ENCODE assay signal across 16 cellular contexts in the genomic region with DNA sequence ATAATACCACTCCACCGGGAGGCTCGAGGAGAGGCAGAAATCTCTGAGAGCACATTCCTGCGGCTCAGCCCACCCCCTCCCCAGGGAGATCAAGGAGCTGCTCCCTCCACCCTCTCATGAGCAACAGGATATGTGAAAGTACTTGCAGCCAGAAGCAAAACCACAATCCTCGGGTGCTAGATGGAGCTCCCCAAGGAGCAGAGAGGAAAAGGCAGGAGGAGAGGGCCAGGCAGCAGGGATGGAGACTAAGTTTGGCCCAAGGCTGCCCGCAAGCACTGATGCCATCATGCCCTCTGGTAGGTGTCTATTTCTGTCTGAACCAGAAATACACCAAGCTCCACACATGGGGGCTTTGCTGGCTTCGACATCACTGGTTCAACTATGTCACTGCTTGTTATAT. TPM values are rescaled to one million over a fixed set of nuclear protein-coding genes. Genes with fewer than 3 reads are reported as not detected.
DNase-seq lines count a peak whose midpoint lies in the region; ATAC-seq and TF ChIP-seq lines count a peak whose summit lies in the region.
"Had no signal": no experiment of that assay in that cellular context is flagged by ENCODE, and none has a peak within 500 bp of the region (broad histone marks: within the 10 kb centered on the region; RNA-seq: fewer than 3 reads in every experiment).

No MANE protein-coding gene starts in this region.

- H3K4me1 ChIP-seq in hepatocyte (ENCODE audit: insufficient read depth), result no peaks in the 10 kb centered on the region

- H3K4me2 ChIP-seq in hepatocyte, result peak overlapping the region; percentile 37

- TF ChIP-seq CTCF in hepatocyte (IDR thresholded peaks at IDR 0.05; ENCODE audit: poor library complexity) (no peak), type B pancreatic cell (conservative IDR thresholded peaks at IDR 0.05) (no peak)

- no peak overlapping the region for H3K4me3 Mint-ChIP-seq in type B pancreatic cell
- H3K4me3 Mint-ChIP-seq: activated T-cell treated with anti-CD3 and anti-CD28 coated beads, Interleukin-2, amount 50 U/mL, for 72 hours; stimulated activated naive CD8-positive, alpha-beta T cell treated with anti-CD3 and anti-CD28 coated beads, Interleukin-15, amount 100 ng/mL, for 72 hours had no signal

- peaks cover 16% of the 10 kb centered on the region for H4K20me1 ChIP-seq in hepatocyte (ENCODE audit: insufficient read depth, poor library complexity, severe bottlenecking)

- no peaks in the 10 kb centered on the region for H3K9me3 ChIP-seq in hepatocyte (ENCODE audit: low read depth)

- no peaks in the 10 kb centered on the region for H3K27me3 Mint-ChIP-seq in type B pancreatic cell
- H3K27me3 Mint-ChIP-seq: stimulated activated naive CD8-positive, alpha-beta T cell treated with anti-CD3 and anti-CD28 coated beads, Interleukin-15, amount 100 ng/mL, for 72 hours had no signal

- H3K4me1 Mint-ChIP-seq in type B pancreatic cell (ENCODE audit: unreplicated experiment), result peaks cover 6% of the 10 kb centered on the region

- H3K27me3 ChIP-seq in hepatocyte, result no peaks in the 10 kb centered on the region

- peaks cover 16% of the 10 kb centered on the region for H3K36me3 Mint-ChIP-seq in type B pancreatic cell

- peak overlapping the region; percentile 37 for H3K27ac Mint-ChIP-seq in type B pancreatic cell
- H3K27ac Mint-ChIP-seq: activated T-cell treated with anti-CD3 and anti-CD28 coated beads, Interleukin-2, amount 50 U/mL, for 72 hours; stimulated activated naive CD8-positive, alpha-beta T cell treated with anti-CD3 and anti-CD28 coated beads, Interleukin-15, amount 100 ng/mL, for 72 hours had no signal

- WGBS in hepatocyte (ENCODE audit: low lambda C conversion rate, missing lambda C conversion rate), result 63% methylated on average over 6 of the region's 6 CpGs

- no peaks in the 10 kb centered on the region for H3K36me3 ChIP-seq in hepatocyte (replicated peaks; ENCODE audit: insufficient read depth, low read depth)

- no peaks in the 10 kb centered on the region for H3K9me2 ChIP-seq in hepatocyte (replicated peaks; ENCODE audit: insufficient read depth)

- no peaks in the 10 kb centered on the region for H3K9me3 Mint-ChIP-seq in type B pancreatic cell
- H3K9me3 Mint-ChIP-seq: activated T-cell treated with anti-CD3 and anti-CD28 coated beads, Interleukin-2, amount 50 U/mL, for 72 hours; stimulated activated naive CD8-positive, alpha-beta T cell treated with anti-CD3 and anti-CD28 coated beads, Interleukin-15, amount 100 ng/mL, for 72 hours had no signal

- peaks cover 68% of the 10 kb centered on the region for H3K79me2 ChIP-seq in hepatocyte

- peak; percentile 14 for DNase-seq in NCI-H2107 treated with DMSO at 0.1 percent for 48 hours (lab: John Stamatoyannopoulos, UW; ENCODE audit: unreplicated experiment)
- DNase-seq in NCI-H2107 (lab: John Stamatoyannopoulos, UW), result no peak
- peak; percentile 60 for DNase-seq in astrocyte of the hippocampus (ENCODE audit: low read depth, low spot score)
- no peak for DNase-seq in hepatocyte (ENCODE audit: low spot score)
- DNase-seq in type B pancreatic cell (ENCODE audit: extremely low spot score, unreplicated experiment), result no peak
- DNase-seq in caudate nucleus (lab: John Stamatoyannopoulos, UW), result no peak
- no peak for DNase-seq in NCI-H1417 (lab: John Stamatoyannopoulos, UW)
- DNase-seq: activated T-cell treated with anti-CD3 and anti-CD28 coated beads, Interleukin-2, amount 50 U/mL, for 72 hours; DMS153; MV-4-11; NCI-H748 treated with DMSO at 0.1 percent for 48 hours; occipital lobe; stimulated activated naive CD8-positive, alpha-beta T cell treated with anti-CD3 and anti-CD28 coated beads, Interleukin-15, amount 100 ng/mL, for 72 hours had no signal

- no peak for ATAC-seq in GM21576 (IDR thresholded peaks at IDR 0.05; ENCODE audit: unreplicated experiment)
- ATAC-seq: activated T-cell treated with anti-CD3 and anti-CD28 coated beads, Interleukin-2, amount 50 U/mL, for 72 hours; SK-N-SH treated with all-trans-retinoic acid at 6 μM for 48 hours; stimulated activated naive CD8-positive, alpha-beta T cell treated with anti-CD3 and anti-CD28 coated beads, Interleukin-15, amount 100 ng/mL, for 72 hours had no signal

- H3K4me3 ChIP-seq in hepatocyte, result no peak overlapping the region

- H2AFZ ChIP-seq in hepatocyte, result no peak overlapping the region

- H3K27ac ChIP-seq in hepatocyte, result no peak overlapping the region
- H3K27ac ChIP-seq in caudate nucleus (ENCODE audit: low read depth, low read length), result no peak overlapping the region
- H3K27ac ChIP-seq: 22Rv1 had no signal

RNA-seq across cellular contexts. Expression of gene VPS37C, which starts 22.3 kb away (rescaled TPM):
- total RNA-seq in hepatocyte (12.2 and 17.0 TPM in 2 replicates), type B pancreatic cell (ENCODE audit: low replicate concordance) (27.8 and 42.1 TPM in 2 replicates)
- 23.0 and 26.6 TPM in 2 replicates for polyA plus RNA-seq in hepatocyte

RNA-seq across cellular contexts. Expression of gene CD5, which starts 36.7 kb away (rescaled TPM):
- total RNA-seq in hepatocyte, result not detected in 2 replicates
- polyA plus RNA-seq in hepatocyte, result 0.06 TPM in 1 of 2 replicates, not detected in the other
- total RNA-seq in type B pancreatic cell (ENCODE audit: low replicate concordance), result not detected in 2 replicates
- total RNA-seq: occipital lobe had no signal

Comparison
In these comparisons a context has a peak if more than half of its experiments do, and no peak if none do; other contexts are left out.
1. DNase-seq: peak in NCI-H2107 treated with DMSO at 0.1 percent for 48 hours (single experiment) and astrocyte of the hippocampus (single experiment); none in NCI-H2107 (single experiment), hepatocyte (single experiment), type B pancreatic cell (single experiment), caudate nucleus (0 of 61) and NCI-H1417 (0 of 3).